In the genomic region with DNA sequence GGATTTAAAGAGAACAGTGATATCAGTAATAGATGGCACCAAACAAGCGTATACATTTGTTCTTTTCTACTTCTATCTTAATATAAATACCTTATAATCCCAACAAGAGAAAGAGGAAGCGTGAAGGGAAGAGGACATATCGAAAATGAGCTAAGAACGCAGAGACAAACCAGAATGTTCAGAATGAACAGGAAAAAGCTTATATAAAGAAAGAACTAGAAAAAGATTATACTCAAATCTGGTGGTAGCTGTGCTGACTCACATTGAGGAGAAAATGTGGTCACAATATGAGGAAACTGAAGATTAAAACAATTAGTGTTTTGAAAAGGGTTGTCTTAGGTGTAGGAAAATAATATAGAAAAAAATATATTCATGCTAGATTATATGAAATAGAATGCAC, we compare ENCODE assay signal across 26 cellular contexts. TPM values are rescaled to one million over a fixed set of nuclear protein-coding genes. Genes with fewer than 3 reads are reported as not detected.
DNase-seq lines count a peak whose midpoint lies in the region; ATAC-seq and TF ChIP-seq lines count a peak whose summit lies in the region.
"Had no signal": no experiment of that assay in that cellular context is flagged by ENCODE, and none has a peak within 500 bp of the region (broad histone marks: within the 10 kb centered on the region; RNA-seq: fewer than 3 reads in every experiment).

No MANE protein-coding gene starts in this region.

- DNase-seq in CD14-positive monocyte (ENCODE audit: low spot score), result no peak
- DNase-seq in NOMO-1 (lab: John Stamatoyannopoulos, UW; ENCODE audit: unreplicated experiment in 2 of 2), result peak; percentile 35 to 81
- peak; percentile 30 for DNase-seq in amniotic epithelial cell (ENCODE audit: low read depth)
- DNase-seq in HuH-7 (ENCODE audit: low spot score), result no peak
- DNase-seq in hippocampal formation (lab: John Stamatoyannopoulos, UW), result no peak
- DNase-seq: activated CD4-positive, alpha-beta T cell treated with anti-CD3 and anti-CD28 coated beads, Interleukin-2, amount 10 ng/mL, durations not matched to agents 24 days and 14 days; activated CD8-positive, alpha-beta memory T cell treated with anti-CD3 and anti-CD28 coated beads, Interleukin-2, amount 50 U/mL, for 4 hours; activated gamma-delta T cell treated with Interleukin-2 at 50 U/mL for 16 hours; amygdala; COR-L47; DMS79 treated with DMSO at 0.1 percent for 48 hours; dorsolateral prefrontal cortex; heart right ventricle; left lung; NCI-H187 treated with DMSO at 0.1 percent for 48 hours; NCI-H345; nephron progenitor cell; posterior cingulate gyrus; RPMI8226; stimulated activated naive CD4-positive, alpha-beta T cell; thyroid gland had no signal

- ATAC-seq in GM18868 (IDR thresholded peaks at IDR 0.05; ENCODE audit: unreplicated experiment) (peak; percentile 62), GM18517 (IDR thresholded peaks at IDR 0.05; ENCODE audit: unreplicated experiment) (no peak)
- ATAC-seq: heart right ventricle, left lung, SK-N-SH treated with all-trans-retinoic acid at 6 μM for 48 hours had no signal

- no peak for TF ChIP-seq CTCF in CD14-positive monocyte (IDR thresholded peaks at IDR 0.05)

- H3K27me3 Mint-ChIP-seq in CD14-positive monocyte (ENCODE audit: low read depth in 3 of 3), result peaks cover 0 to 6% (median 0%) of the 10 kb centered on the region in 3 donors
- H3K27me3 Mint-ChIP-seq: activated CD4-positive, alpha-beta T cell treated with anti-CD3 and anti-CD28 coated beads, Interleukin-2, amount 10 ng/mL, durations not matched to agents 24 days and 14 days had no signal

- H3K4me1 Mint-ChIP-seq in CD14-positive monocyte, result peaks cover 41% of the 10 kb centered on the region
- H3K4me1 Mint-ChIP-seq: mesothelial cell of epicardium, nephron progenitor cell had no signal

- H3K27ac Mint-ChIP-seq in CD14-positive monocyte, result peak overlapping the region in 4 of 7 donors; percentile 7 to 88 (median 46)
- H3K27ac Mint-ChIP-seq: activated CD4-positive, alpha-beta T cell treated with anti-CD3 and anti-CD28 coated beads, Interleukin-2, amount 10 ng/mL, durations not matched to agents 24 days and 14 days; IgD-negative memory B cell; mesothelial cell of epicardium; nephron progenitor cell had no signal

- H3K36me3 Mint-ChIP-seq in CD14-positive monocyte, result no peaks in the 10 kb centered on the region
- H3K36me3 Mint-ChIP-seq: IgD-negative memory B cell, mesothelial cell of epicardium had no signal

- intact Hi-C loops in CD14-positive monocyte (cut with micrococcal nuclease), result no loop called here

- peak overlapping the region in 1 of 2 donors; percentile 51 for H3K4me3 Mint-ChIP-seq in CD14-positive monocyte
- H3K4me3 Mint-ChIP-seq: activated CD4-positive, alpha-beta T cell treated with anti-CD3 and anti-CD28 coated beads, Interleukin-2, amount 10 ng/mL, durations not matched to agents 24 days and 14 days; mesothelial cell of epicardium; nephron progenitor cell had no signal

- peaks cover 0 to 3% (median 0%) of the 10 kb centered on the region in 7 donors for H3K9me3 Mint-ChIP-seq in CD14-positive monocyte
- H3K9me3 Mint-ChIP-seq: activated CD4-positive, alpha-beta T cell treated with anti-CD3 and anti-CD28 coated beads, Interleukin-2, amount 10 ng/mL, durations not matched to agents 24 days and 14 days; IgD-negative memory B cell had no signal

RNA-seq across cellular contexts. Expression of a gene that starts 2.0 kb away (rescaled TPM):
- polyA plus RNA-seq in CD14-positive monocyte, result 10 to 100 TPM; 14.8 to 20.3 TPM

RNA-seq across cellular contexts. Expression of a gene that starts 37.2 kb away (rescaled TPM):
- 1 to 10 TPM in 1 of 2 donors, under 1 TPM in 1; 0.67 to 2.0 TPM for polyA plus RNA-seq in CD14-positive monocyte

Comparison
In these comparisons a context has a peak if more than half of its experiments do, and no peak if none do; other contexts are left out.
1. DNase-seq: peak in NOMO-1 (2 of 2) and amniotic epithelial cell (single experiment); none in CD14-positive monocyte (single experiment), HuH-7 (single experiment) and hippocampal formation (0 of 2).